Comparison of ENCODE assay signal across 15 cellular contexts in genomic region chr7:77321300-77321699, GRCh38.
DNase-seq lines count a peak whose midpoint lies in the region; TF ChIP-seq lines count a peak whose summit lies in the region.
"Had no signal": no experiment of that assay in that cellular context is flagged by ENCODE, and none has a peak within 500 bp of the region (broad histone marks: within the 10 kb centered on the region; RNA-seq: fewer than 3 reads in every experiment).

No MANE protein-coding gene starts in this region.

- POLR2A ChIA-PET in BJ (lab: Charles Lee) = no interaction called here

- H3K36me3 ChIP-seq in BJ (ENCODE audit: control insufficient read depth, insufficient read depth, low read length) = no peaks in the 10 kb centered on the region
- H3K36me3 ChIP-seq: SJSA1, thyroid gland had no signal

- H3K4me3 ChIP-seq in BJ (ENCODE audit: low read depth, low read length) = no peak overlapping the region
- H3K4me3 ChIP-seq: adrenal gland, left lung, SJSA1, thyroid gland had no signal

- H3K27me3 ChIP-seq in BJ (ENCODE audit: control insufficient read depth, insufficient read depth, low read length) = no peaks in the 10 kb centered on the region
- H3K27me3 ChIP-seq: adrenal gland, left lung, SJSA1, thyroid gland had no signal

- CTCF ChIA-PET in BJ (lab: Yijun Ruan, JAX) = interaction anchor here (1.8 kb wide), 1 partner anchor 11 kb away, joined by 4 read pairs; no protein-coding TSS in a partner anchor

- peak; percentile 28 for DNase-seq in BJ (ENCODE audit: low read depth)
- DNase-seq in SK-MEL-5 (ENCODE audit: low read depth, low spot score) = peak; percentile 40
- peak; percentile 83 for DNase-seq in fibroblast of peridontal ligament (ENCODE audit: extremely low read depth)
- peak; percentile 59 for DNase-seq in pons (ENCODE audit: low spot score)
- no peak for DNase-seq in DMS 273 treated with DMSO at 0.1 percent for 48 hours (lab: John Stamatoyannopoulos, UW)
- DNase-seq in AG20443 (ENCODE audit: low spot score) = no peak
- DNase-seq in NCI-H526 (lab: John Stamatoyannopoulos, UW) = no peak
- DNase-seq: activated CD8-positive, alpha-beta memory T cell treated with anti-CD3 and anti-CD28 coated beads, Interleukin-2, amount 50 U/mL, for 48 hours; activated effector memory CD4-positive, alpha-beta T cell treated with Interleukin-2 at 50 U/mL for 16 hours; adrenal gland; KG1; left lung; T-helper 2 cell; thyroid gland had no signal

- no peak for TF ChIP-seq CTCF in BJ (IDR thresholded peaks at IDR 0.05; ENCODE audit: insufficient read depth, low read depth, low read length)

- in situ Hi-C loops in SK-MEL-5 (cut with HindIII; ENCODE audit: low pct_unique_long_range_greater_than_20kb, low sequenced_read_pairs) = no loop called here

Comparison
In these comparisons a context has a peak if more than half of its experiments do, and no peak if none do; other contexts are left out.
1. DNase-seq: peak in BJ (single experiment), SK-MEL-5 (single experiment), fibroblast of peridontal ligament (single experiment) and pons (single experiment); none in DMS 273 treated with DMSO at 0.1 percent for 48 hours (single experiment), AG20443 (single experiment) and NCI-H526 (0 of 2).